ENCODE assay signal across 11 cellular contexts in the genomic region with DNA sequence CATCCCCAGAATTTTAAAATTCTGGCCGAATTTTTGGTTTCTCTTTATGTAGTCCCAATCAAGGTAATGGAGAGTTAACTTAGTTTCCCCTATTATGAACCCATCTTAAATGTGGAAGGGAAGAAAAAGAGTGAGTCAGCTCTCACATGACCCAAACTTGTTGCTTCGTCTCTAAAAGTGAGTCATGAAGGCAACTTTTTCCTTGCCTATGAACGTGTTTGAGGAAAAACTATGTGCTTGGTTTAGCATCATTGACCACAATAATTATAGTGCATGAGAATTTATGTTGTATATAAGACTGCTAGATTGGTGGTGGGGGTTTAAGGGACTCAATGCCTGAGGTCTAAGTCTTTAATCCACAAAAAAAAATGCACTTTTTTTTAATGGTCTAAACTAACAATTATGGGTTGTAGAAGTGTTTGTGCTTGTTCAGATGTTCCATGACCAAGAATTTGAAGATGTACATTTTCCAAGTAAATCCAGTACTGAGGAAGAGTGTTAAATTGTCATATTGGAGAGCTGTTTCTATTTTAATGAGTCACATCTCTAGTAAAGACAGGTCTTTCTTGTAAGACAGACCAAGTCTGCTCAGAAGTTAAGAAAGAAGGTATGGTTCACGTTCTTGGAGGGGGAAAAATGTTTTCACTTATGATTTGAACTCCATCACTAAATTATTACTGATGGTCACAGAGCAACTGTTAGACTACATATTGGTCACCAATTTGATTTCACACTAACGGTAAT.
A peak's percentile ranks its signal among the peaks of the same experiment; 100 is the strongest.
DNase-seq lines count a peak whose midpoint lies in the region; TF ChIP-seq lines count a peak whose summit lies in the region.
"Had no signal": no experiment of that assay in that cellular context is flagged by ENCODE, and none has a peak within 500 bp of the region (broad histone marks: within the 10 kb centered on the region; RNA-seq: fewer than 3 reads in every experiment).

No MANE protein-coding gene starts in this region.

- H3K4me3 ChIP-seq in AG09309 (ENCODE audit: control insufficient read depth, low read depth, low read length) = no peak overlapping the region
- no peak overlapping the region for H3K4me3 ChIP-seq in kidney epithelial cell (ENCODE audit: low read depth, low read length)
- H3K4me3 ChIP-seq: SJSA1 had no signal

- no peaks in the 10 kb centered on the region for H3K27me3 ChIP-seq in kidney epithelial cell (ENCODE audit: control insufficient read depth, insufficient read depth, low read length)
- H3K27me3 ChIP-seq: SJSA1 had no signal

- H3K36me3 ChIP-seq in kidney epithelial cell (ENCODE audit: control insufficient read depth, insufficient read depth, low read length) = no peaks in the 10 kb centered on the region
- H3K36me3 ChIP-seq: SJSA1 had no signal

- TF ChIP-seq CTCF in AG09309 (IDR thresholded peaks at IDR 0.05; ENCODE audit: control insufficient read depth, insufficient read depth, low read depth, low read length, missing control alignments) = no peak
- no peak for TF ChIP-seq CTCF in kidney epithelial cell (IDR thresholded peaks at IDR 0.05; ENCODE audit: insufficient read depth, low read length, poor library complexity, severe bottlenecking)

- peak; percentile 86 for DNase-seq in AG09309 (ENCODE audit: low read depth)
- peak; percentile 41 for DNase-seq in LoVo (ENCODE audit: low spot score)
- DNase-seq in amniotic stem cell (lab: John Stamatoyannopoulos, UW) = peak; percentile 36
- peak; percentile 80 for DNase-seq in kidney epithelial cell (ENCODE audit: low read depth)
- DNase-seq in D341Med (ENCODE audit: low spot score) = no peak
- no peak for DNase-seq in activated naive CD4-positive, alpha-beta T cell treated with Interleukin-2 at 50 U/mL for 16 hours
- DNase-seq in NK-92 (lab: John Stamatoyannopoulos, UW; ENCODE audit: unreplicated experiment) = no peak
- no peak for DNase-seq in stimulated activated CD4-positive, alpha-beta T cell treated with anti-CD3 and anti-CD28 coated beads, Interleukin-1b, Interleukin-23, amount 100 ng/mL, for 48 hours
- DNase-seq: Calu3; effector CD8-positive, alpha-beta T cell had no signal

Comparison
In these comparisons a context has a peak if more than half of its experiments do, and no peak if none do; other contexts are left out.
1. DNase-seq: peak in AG09309 (single experiment), LoVo (single experiment), amniotic stem cell (single experiment) and kidney epithelial cell (single experiment); none in D341Med (single experiment), activated naive CD4-positive, alpha-beta T cell treated with Interleukin-2 at 50 U/mL for 16 hours (single experiment), NK-92 (single experiment) and stimulated activated CD4-positive, alpha-beta T cell treated with anti-CD3 and anti-CD28 coated beads, Interleukin-1b, Interleukin-23, amount 100 ng/mL, for 48 hours (single experiment).